ENCODE assay signal across 19 cellular contexts in genomic region chr3:115323380-115323779, GRCh38.
"Had no signal": no experiment of that assay in that cellular context is flagged by ENCODE, and none has a peak within 500 bp of the region (broad histone marks: within the 10 kb centered on the region; RNA-seq: fewer than 3 reads in every experiment).

No MANE protein-coding gene starts in this region.

- H3K36me3 ChIP-seq: pancreas, sigmoid colon, tibial artery, upper lobe of left lung, uterus had no signal

- H3K9me3 ChIP-seq: pancreas, sigmoid colon, tibial artery, upper lobe of left lung, uterus had no signal

- H3K27ac ChIP-seq: pancreas, sigmoid colon, tibial artery, upper lobe of left lung, uterus had no signal

- FAIRE-seq: endometrium, keratinocyte, pancreas, small intestine had no signal

- DNase-seq: effector memory CD4-positive, alpha-beta T cell; immature natural killer cell; left colon; left ventricle myocardium superior; mesendoderm; naive B cell; occipital lobe; pancreas; sigmoid colon; small intestine; stimulated activated CD4-positive, alpha-beta T cell treated with anti-CD3 and anti-CD28 coated beads, Interleukin-4, amount 100 ng/mL, for 1 hour; stimulated activated CD8-positive, alpha-beta memory T cell treated with anti-CD3 and anti-CD28 coated beads, Interleukin-4, amount 100 ng/mL, for 48 hours; tibial artery; upper lobe of left lung; uterus had no signal

- H3K4me3 ChIP-seq: pancreas, sigmoid colon, tibial artery, upper lobe of left lung, uterus had no signal

- H3K4me1 ChIP-seq: pancreas, sigmoid colon, tibial artery, upper lobe of left lung, uterus had no signal

- ATAC-seq: esophagus mucosa; left colon; left ventricle myocardium superior; stimulated activated effector memory CD8-positive, alpha-beta T cell treated with anti-CD3 and anti-CD28 coated beads, Interleukin-12 subunit alpha, Interleukin-12 subunit beta, amount 100 ng/mL, for 72 hours had no signal

- H3K27me3 ChIP-seq: pancreas, sigmoid colon, tibial artery, upper lobe of left lung, uterus had no signal
